ENCODE assay signal across 28 cellular contexts in the genomic region with DNA sequence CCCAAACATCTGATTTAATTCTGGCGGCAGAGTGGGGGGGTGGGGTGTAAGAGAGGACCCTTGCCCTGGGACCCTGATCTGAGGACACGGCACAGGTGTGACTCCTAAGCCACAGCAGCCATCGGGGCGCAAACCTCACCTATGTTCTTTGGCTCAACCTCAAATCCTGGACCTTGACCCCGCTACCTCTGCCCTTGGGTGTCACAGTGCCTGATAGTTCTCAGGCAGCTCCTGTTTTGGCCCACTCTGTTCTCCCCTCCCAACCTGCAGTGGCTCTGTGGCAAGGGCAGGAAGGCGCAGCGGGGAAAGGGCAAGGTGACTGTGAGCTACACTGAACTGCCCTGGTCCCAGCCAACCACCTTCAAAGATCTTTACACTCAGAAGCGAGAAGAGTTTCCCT.
"Had no signal": no experiment of that assay in that cellular context is flagged by ENCODE, and none has a peak within 500 bp of the region (broad histone marks: within the 10 kb centered on the region; RNA-seq: fewer than 3 reads in every experiment).

No MANE protein-coding gene starts in this region.

- DNase-seq: cortex of kidney; dermis blood vessel endothelial cell; dorsolateral prefrontal cortex; effector CD4-positive, alpha-beta T cell; effector CD8-positive, alpha-beta T cell; effector memory CD4-positive, alpha-beta T cell; effector memory CD8-positive, alpha-beta T cell; endodermal cell; erythroblast; esophagus squamous epithelium; foreskin fibroblast; foreskin keratinocyte; foreskin melanocyte; gastrocnemius medialis; glutamatergic neuron; head of caudate nucleus; heart left ventricle; heart right ventricle had no signal

- H3K27ac Mint-ChIP-seq: dendritic cell treated with granulocyte-macrophage colony-stimulating factor and Interleukin-4, amounts not matched to agents 40 ng/mL and 50 ng/mL, for 4 days; effector memory CD8-positive, alpha-beta T cell; endodermal cell had no signal

- H3K4me3 ChIP-seq: coronary artery, dorsolateral prefrontal cortex, esophagus muscularis mucosa, esophagus squamous epithelium, gastrocnemius medialis, gastroesophageal sphincter, heart left ventricle, heart right ventricle had no signal

- H3K36me3 ChIP-seq: esophagus muscularis mucosa, gastrocnemius medialis, gastroesophageal sphincter, heart left ventricle had no signal

- H3K4me1 Mint-ChIP-seq: endodermal cell had no signal

- FAIRE-seq: colon, endometrium, endothelial cell of umbilical vein, frontal cortex had no signal

- H3K27ac ChIP-seq: coronary artery, dorsolateral prefrontal cortex, epithelial cell of prostate, esophagus muscularis mucosa, esophagus squamous epithelium, foreskin keratinocyte, gastrocnemius medialis, gastroesophageal sphincter, heart left ventricle, heart right ventricle had no signal

- H3K4me1 ChIP-seq: esophagus muscularis mucosa, esophagus squamous epithelium, foreskin keratinocyte, gastrocnemius medialis, gastroesophageal sphincter had no signal

- ATAC-seq: effector memory CD8-positive, alpha-beta T cell; esophagus mucosa; foreskin keratinocyte; gastrocnemius medialis; gastroesophageal sphincter; heart left ventricle; heart right ventricle had no signal

- H3K27me3 Mint-ChIP-seq: dendritic cell treated with granulocyte-macrophage colony-stimulating factor and Interleukin-4, amounts not matched to agents 40 ng/mL and 50 ng/mL, for 4 days; effector memory CD8-positive, alpha-beta T cell had no signal

- H3K4me3 Mint-ChIP-seq: dendritic cell treated with granulocyte-macrophage colony-stimulating factor and Interleukin-4, amounts not matched to agents 40 ng/mL and 50 ng/mL, for 4 days; effector memory CD8-positive, alpha-beta T cell; endodermal cell had no signal

- H3K27me3 ChIP-seq: dorsolateral prefrontal cortex, esophagus muscularis mucosa, esophagus squamous epithelium, foreskin keratinocyte, gastrocnemius medialis, gastroesophageal sphincter, heart left ventricle, heart right ventricle had no signal

- H3K9me3 ChIP-seq: gastrocnemius medialis had no signal
